Comparison of ENCODE assay signal across 15 cellular contexts in genomic region chr6:15409301-15410125, GRCh38.
DNase-seq lines count a peak whose midpoint lies in the region; ATAC-seq lines count a peak whose summit lies in the region.
"Had no signal": no experiment of that assay in that cellular context is flagged by ENCODE, and none has a peak within 500 bp of the region (broad histone marks: within the 10 kb centered on the region; RNA-seq: fewer than 3 reads in every experiment).

No MANE protein-coding gene starts in this region.

- H3K4me3 Mint-ChIP-seq in activated T-helper 17 cell treated with anti-CD3 and anti-CD28 coated beads, Interleukin-2, amount 50 U/mL, for 72 hours, result peak overlapping the region; percentile 60
- H3K4me3 Mint-ChIP-seq in stimulated activated memory B cell treated with anti-CD40 and anti-IgM and Interleukin-4, amounts not matched to agents 10 μg/mL and 1 μg/mL and 100 μg/mL, for 72 hours, result no peak overlapping the region
- H3K4me3 Mint-ChIP-seq: dendritic cell treated with granulocyte-macrophage colony-stimulating factor and Interleukin-4, amounts not matched to agents 40 ng/mL and 50 ng/mL, for 4 days had no signal

- H3K9me3 ChIP-seq in HUES48 (ENCODE audit: control insufficient read depth, insufficient read depth, low read length), result no peaks in the 10 kb centered on the region
- H3K9me3 ChIP-seq: esophagus squamous epithelium had no signal

- H3K27ac ChIP-seq in HUES48 (ENCODE audit: low read depth, low read length), result peak overlapping the region; percentile 38
- H3K27ac ChIP-seq: esophagus squamous epithelium had no signal

- peaks cover 89% of the 10 kb centered on the region for H3K4me1 ChIP-seq in HUES48 (ENCODE audit: control insufficient read depth, insufficient read depth, low read length)

- H3K36me3 Mint-ChIP-seq in activated T-helper 17 cell treated with anti-CD3 and anti-CD28 coated beads, Interleukin-2, amount 50 U/mL, for 72 hours (ENCODE audit: low read depth), result peaks cover 74% of the 10 kb centered on the region
- H3K36me3 Mint-ChIP-seq in stimulated activated memory B cell treated with anti-CD40 and anti-IgM and Interleukin-4, amounts not matched to agents 10 μg/mL and 1 μg/mL and 100 μg/mL, for 72 hours, result peaks cover 22% of the 10 kb centered on the region

- H3K9ac ChIP-seq in HUES48 (ENCODE audit: low read depth, low read length), result no peak overlapping the region

- DNase-seq in Right ventricle myocardium superior (no peak), Right ventricle myocardium inferior (ENCODE audit: missing footprints) (no peak), activated gamma-delta T cell (lab: John Stamatoyannopoulos, UW) (no peak), DMS153 (lab: John Stamatoyannopoulos, UW) (no peak), COLO829 (ENCODE audit: low spot score) (no peak)
- DNase-seq: activated CD4-positive, CD25-positive, alpha-beta regulatory T cell; esophagus squamous epithelium; NCI-H1930; NCI-H748 treated with DMSO at 0.1 percent for 48 hours; SIG-M5; stimulated activated CD4-positive, alpha-beta T cell treated with anti-CD3 and anti-CD28 coated beads, Interleukin-12 subunit alpha, Interleukin-12 subunit beta, amount 100 ng/mL, for 4 hours had no signal

- peak overlapping the region; percentile 90 for H3K27ac Mint-ChIP-seq in activated T-helper 17 cell treated with anti-CD3 and anti-CD28 coated beads, Interleukin-2, amount 50 U/mL, for 72 hours
- peak overlapping the region; percentile 12 for H3K27ac Mint-ChIP-seq in stimulated activated memory B cell treated with anti-CD40 and anti-IgM and Interleukin-4, amounts not matched to agents 10 μg/mL and 1 μg/mL and 100 μg/mL, for 72 hours
- H3K27ac Mint-ChIP-seq: dendritic cell treated with granulocyte-macrophage colony-stimulating factor and Interleukin-4, amounts not matched to agents 40 ng/mL and 50 ng/mL, for 4 days had no signal

- ATAC-seq in Right ventricle myocardium superior (ENCODE audit: poor library complexity) (peak; percentile 30), Right ventricle myocardium inferior (no peak)
- no peak for ATAC-seq in activated T-helper 17 cell treated with anti-CD3 and anti-CD28 coated beads, Interleukin-2, amount 50 U/mL, for 72 hours (replicated peaks)
- no peak for ATAC-seq in stimulated activated memory B cell treated with anti-CD40 and anti-IgM and Interleukin-4, amounts not matched to agents 10 μg/mL and 1 μg/mL and 100 μg/mL, for 72 hours

- H3K4me1 Mint-ChIP-seq in activated T-helper 17 cell treated with anti-CD3 and anti-CD28 coated beads, Interleukin-2, amount 50 U/mL, for 72 hours, result peaks cover 56% of the 10 kb centered on the region
- peaks cover 72% of the 10 kb centered on the region for H3K4me1 Mint-ChIP-seq in stimulated activated memory B cell treated with anti-CD40 and anti-IgM and Interleukin-4, amounts not matched to agents 10 μg/mL and 1 μg/mL and 100 μg/mL, for 72 hours

- intact Hi-C loops in Right ventricle myocardium superior (cut with DNase I), result no loop called here
- intact Hi-C loops in Right ventricle myocardium inferior (cut with DNase I), result loop anchor here (10.0 kb wide), 1 partner anchor 75 kb away; no protein-coding TSS in a partner anchor

- no peaks in the 10 kb centered on the region for H3K9me3 Mint-ChIP-seq in activated T-helper 17 cell treated with anti-CD3 and anti-CD28 coated beads, Interleukin-2, amount 50 U/mL, for 72 hours
- no peaks in the 10 kb centered on the region for H3K9me3 Mint-ChIP-seq in stimulated activated memory B cell treated with anti-CD40 and anti-IgM and Interleukin-4, amounts not matched to agents 10 μg/mL and 1 μg/mL and 100 μg/mL, for 72 hours
- H3K9me3 Mint-ChIP-seq: dendritic cell treated with granulocyte-macrophage colony-stimulating factor and Interleukin-4, amounts not matched to agents 40 ng/mL and 50 ng/mL, for 4 days had no signal

- no peak overlapping the region for H3K4me3 ChIP-seq in HUES48 (ENCODE audit: low read depth, low read length)
- H3K4me3 ChIP-seq: esophagus squamous epithelium had no signal

- H3K27me3 Mint-ChIP-seq in activated T-helper 17 cell treated with anti-CD3 and anti-CD28 coated beads, Interleukin-2, amount 50 U/mL, for 72 hours, result no peaks in the 10 kb centered on the region
- no peaks in the 10 kb centered on the region for H3K27me3 Mint-ChIP-seq in stimulated activated memory B cell treated with anti-CD40 and anti-IgM and Interleukin-4, amounts not matched to agents 10 μg/mL and 1 μg/mL and 100 μg/mL, for 72 hours
- H3K27me3 Mint-ChIP-seq: dendritic cell treated with granulocyte-macrophage colony-stimulating factor and Interleukin-4, amounts not matched to agents 40 ng/mL and 50 ng/mL, for 4 days had no signal

- H3K27me3 ChIP-seq in HUES48 (ENCODE audit: control insufficient read depth, insufficient read depth, low read length), result no peaks in the 10 kb centered on the region
- H3K27me3 ChIP-seq: esophagus squamous epithelium had no signal

- peaks cover 45% of the 10 kb centered on the region for H3K36me3 ChIP-seq in HUES48 (ENCODE audit: control insufficient read depth, insufficient read depth, low read length)
- H3K36me3 ChIP-seq: esophagus squamous epithelium had no signal
